15 cellular contexts compared by ENCODE assay signal in genomic region chr12:46107591-46107990, GRCh38.
"Had no signal": no experiment of that assay in that cellular context is flagged by ENCODE, and none has a peak within 500 bp of the region (broad histone marks: within the 10 kb centered on the region; RNA-seq: fewer than 3 reads in every experiment).

No MANE protein-coding gene starts in this region.

- DNase-seq: activated CD4-positive, alpha-beta T cell treated with anti-CD3 and anti-CD28 coated beads, Interleukin-2, amount 50 U/mL, for 1 hour; activated naive CD4-positive, alpha-beta T cell treated with anti-CD3 and anti-CD28 coated beads, Interleukin-2, amount 50 U/mL, for 16 hours; activated T-cell treated with anti-CD3 and anti-CD28 coated beads for 4 hours; adrenal gland; central memory CD4-positive, alpha-beta T cell; cortex of kidney; effector CD8-positive, alpha-beta T cell; left ventricle myocardium superior; ovary; stimulated activated CD4-positive, alpha-beta T cell treated with anti-CD3 and anti-CD28 coated beads, Interleukin-15, amount 100 ng/mL, for 24 hours; stimulated activated CD4-positive, alpha-beta T cell treated with anti-CD3 and anti-CD28 coated beads, Interleukin-4, amount 100 ng/mL, for 24 hours; stomach had no signal

- H3K4me1 ChIP-seq: adrenal gland, gastroesophageal sphincter, stomach had no signal

- H3K36me3 ChIP-seq: adrenal gland, gastroesophageal sphincter, ovary, stomach, thoracic aorta had no signal

- H3K4me3 Mint-ChIP-seq: neural crest cell had no signal

- H3K27ac ChIP-seq: adrenal gland, gastroesophageal sphincter, ovary, stomach, thoracic aorta had no signal

- ATAC-seq: gastroesophageal sphincter, left ventricle myocardium superior had no signal

- H3K27me3 ChIP-seq: adrenal gland, gastroesophageal sphincter, ovary, stomach had no signal

- H3K9me3 ChIP-seq: adrenal gland, ovary, thoracic aorta had no signal

- H3K4me3 ChIP-seq: adrenal gland, gastroesophageal sphincter, ovary, stomach, thoracic aorta had no signal
